1 cellular context compared by ENCODE assay signal in the genomic region with DNA sequence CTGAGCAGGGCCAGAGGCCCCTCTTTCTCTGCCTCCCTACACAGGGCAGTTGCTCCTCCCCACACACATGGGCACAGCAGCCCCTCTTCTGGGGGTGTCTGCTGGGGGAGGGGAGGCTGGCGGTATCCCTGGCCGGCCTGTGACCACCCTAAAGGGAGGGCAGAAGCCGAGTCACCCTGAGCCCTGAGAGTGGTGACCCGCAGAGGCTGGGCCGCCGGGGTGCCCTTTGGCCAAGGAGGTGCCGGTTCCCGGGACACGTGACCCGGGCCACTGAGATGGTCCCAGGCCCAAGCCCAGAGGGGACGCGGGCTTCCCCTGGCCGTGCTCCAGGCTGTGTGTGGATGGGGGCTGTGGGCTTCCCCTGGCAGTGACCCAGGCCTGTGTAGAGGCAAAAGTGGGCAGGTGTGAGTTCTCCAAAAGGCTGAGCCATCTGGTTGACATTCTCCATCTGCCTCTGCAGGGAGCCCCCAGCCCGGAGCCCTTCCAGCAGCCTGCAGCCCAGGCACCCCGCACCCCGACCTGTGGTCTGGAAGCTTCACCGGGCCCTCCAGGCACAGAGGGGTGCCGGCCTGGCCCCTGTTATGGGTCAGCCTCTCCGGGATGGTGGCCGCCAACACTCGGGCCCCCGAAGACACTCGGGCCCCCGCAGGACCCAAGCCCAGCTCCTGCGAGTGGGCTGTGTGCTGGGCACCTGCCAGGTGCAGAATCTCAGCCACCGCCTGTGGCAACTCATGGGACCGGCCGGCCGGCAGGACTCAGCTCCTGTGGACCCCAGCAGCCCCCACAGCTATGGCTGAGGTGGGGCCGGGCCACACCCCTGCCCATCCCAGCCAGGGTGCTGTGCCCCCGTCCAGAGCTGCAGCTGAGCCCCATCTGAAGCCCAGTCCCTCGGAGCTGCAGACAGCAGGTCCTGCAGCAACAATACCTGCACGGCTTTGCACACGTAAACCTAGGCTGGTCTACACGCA.
A peak's percentile ranks its signal among the peaks of the same experiment; 100 is the strongest.
TF ChIP-seq lines count a peak whose summit lies in the region.

No MANE protein-coding gene starts in this region.

TF ChIP-seq in IMR-90, 13 proteins besides CTCF, POLR2A, EP300 and RAD21:
- TF ChIP-seq, protein P1, sequence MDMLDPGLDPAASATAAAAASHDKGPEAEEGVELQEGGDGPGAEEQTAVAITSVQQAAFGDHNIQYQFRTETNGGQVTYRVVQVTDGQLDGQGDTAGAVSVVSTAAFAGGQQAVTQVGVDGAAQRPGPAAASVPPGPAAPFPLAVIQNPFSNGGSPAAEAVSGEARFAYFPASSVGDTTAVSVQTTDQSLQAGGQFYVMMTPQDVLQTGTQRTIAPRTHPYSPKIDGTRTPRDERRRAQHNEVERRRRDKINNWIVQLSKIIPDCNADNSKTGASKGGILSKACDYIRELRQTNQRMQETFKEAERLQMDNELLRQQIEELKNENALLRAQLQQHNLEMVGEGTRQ (IDR thresholded peaks at IDR 0.05; ENCODE audit: low read depth, low read length), result peak; percentile 64
- TF ChIP-seq FOS (IDR thresholded peaks at IDR 0.05; ENCODE audit: low read depth, low read length) (no peak), CEBPB (IDR thresholded peaks at IDR 0.05; ENCODE audit: low read depth, low read length) (no peak), RFX5 (IDR thresholded peaks at IDR 0.05; ENCODE audit: low read depth, low read length) (no peak), NFE2L2 (IDR thresholded peaks at IDR 0.05; ENCODE audit: low read depth, low read length) (no peak), MAZ (IDR thresholded peaks at IDR 0.05; ENCODE audit: borderline replicate concordance, low read depth, low read length) (peak; percentile 32; the same call in 1 of the 2 replicates)
- TF ChIP-seq, protein P2, sequence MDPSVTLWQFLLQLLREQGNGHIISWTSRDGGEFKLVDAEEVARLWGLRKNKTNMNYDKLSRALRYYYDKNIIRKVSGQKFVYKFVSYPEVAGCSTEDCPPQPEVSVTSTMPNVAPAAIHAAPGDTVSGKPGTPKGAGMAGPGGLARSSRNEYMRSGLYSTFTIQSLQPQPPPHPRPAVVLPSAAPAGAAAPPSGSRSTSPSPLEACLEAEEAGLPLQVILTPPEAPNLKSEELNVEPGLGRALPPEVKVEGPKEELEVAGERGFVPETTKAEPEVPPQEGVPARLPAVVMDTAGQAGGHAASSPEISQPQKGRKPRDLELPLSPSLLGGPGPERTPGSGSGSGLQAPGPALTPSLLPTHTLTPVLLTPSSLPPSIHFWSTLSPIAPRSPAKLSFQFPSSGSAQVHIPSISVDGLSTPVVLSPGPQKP (IDR thresholded peaks at IDR 0.05; ENCODE audit: borderline replicate concordance, low read depth, low read length), result no peak
TF ChIP-seq in IMR-90: peak in this region for 2.
